ENCODE assay signal across 8 cellular contexts in genomic region chr7:149625339-149625946, GRCh38.
DNase-seq lines count a peak whose midpoint lies in the region; ATAC-seq lines count a peak whose summit lies in the region.

No MANE protein-coding gene starts in this region.

- peak overlapping the region; percentile 63 for H3K4me3 ChIP-seq in MG63

- DNase-seq in NOMO-1 (lab: John Stamatoyannopoulos, UW; ENCODE audit: unreplicated experiment in 2 of 2) (peak; percentile 31 to 55), NOMO-1 treated with dmso at 0.1 percent for 144 hours (lab: John Stamatoyannopoulos, UW; ENCODE audit: unreplicated experiment) (no peak), MG63 (peak; percentile 38), cerebellum (ENCODE audit: low spot score) (peak; percentile 47), left lobe of liver (ENCODE audit: low spot score) (peak; percentile 55)
- DNase-seq in activated CD4-positive, CD25-positive, alpha-beta regulatory T cell treated with anti-CD3 and anti-CD28 coated beads, Interleukin-2, amount 50 U/mL, for 16 hours (ENCODE audit: low read depth, low spot score) = peak; percentile 12
- peak in 3 of 4 experiments; percentile 42 to 54 (median 44) for DNase-seq in stimulated activated CD4-positive, alpha-beta T cell treated with anti-CD3 and anti-CD28 coated beads, Interleukin-1b, Interleukin-23, amount 100 ng/mL, for 24 hours (ENCODE audit: low read depth in 4 of 4, low spot score in 1 of 4)

- 0 out of 2 replicates have a peak, but pooled peaks cover 3% of the 10 kb centered on the region for H3K27me3 ChIP-seq in MG63

- no peaks in the 10 kb centered on the region for H3K9me3 ChIP-seq in MG63

- no peak for ATAC-seq in left lobe of liver
- ATAC-seq in esophagus mucosa = no peak

- no peaks in the 10 kb centered on the region for H3K36me3 ChIP-seq in MG63
